ENCODE assay signal across 27 cellular contexts in genomic region chr1:211601982-211602644, GRCh38. TPM values are rescaled to one million over a fixed set of nuclear protein-coding genes. Genes with fewer than 3 reads are reported as not detected.
DNase-seq lines count a peak whose midpoint lies in the region; ATAC-seq, FAIRE-seq and TF ChIP-seq lines count a peak whose summit lies in the region.
"Had no signal": no experiment of that assay in that cellular context is flagged by ENCODE, and none has a peak within 500 bp of the region (broad histone marks: within the 10 kb centered on the region; RNA-seq: fewer than 3 reads in every experiment).

No MANE protein-coding gene starts in this region.

- H3K36me3 Mint-ChIP-seq in type B pancreatic cell = no peaks in the 10 kb centered on the region
- H3K36me3 Mint-ChIP-seq: activated naive CD4-positive, alpha-beta T cell treated with anti-CD3 and anti-CD28 coated beads, Interleukin-2, amount 50 U/mL, for 72 hours; natural killer cell treated with Interleukin-12 subunit alpha and Interleukin-12 subunit beta and Interleukin-15 and Interleukin-18, amount 100 ng/mL, for 72 hours had no signal

- no peaks in the 10 kb centered on the region for H3K27me3 Mint-ChIP-seq in type B pancreatic cell

- in situ Hi-C loops in HepG2 (cut with HindIII; ENCODE audit: extremely low pct_ligation_motif_present, low pct_unique_long_range_greater_than_20kb) = no loop called here

- intact Hi-C loops in HepG2 (cut with micrococcal nuclease; ENCODE audit: unreplicated experiment) = no loop called here
- intact Hi-C loops in right lobe of liver (cut with DNase I) = no loop called here

- TF ChIP-seq CTCF in HepG2 (CRISPR knock-in tag; IDR thresholded peaks at IDR 0.05) = no peak
- no peak for TF ChIP-seq CTCF in right lobe of liver (IDR thresholded peaks at IDR 0.05)
- no peak for TF ChIP-seq CTCF in type B pancreatic cell (conservative IDR thresholded peaks at IDR 0.05)

- H3K4me3 ChIP-seq in HepG2 (replicated peaks in 1 of 3; ENCODE audit: insufficient read depth in 1 of 3, low read depth in 2 of 3, low read length in 3 of 3) (no peak overlapping the region), right lobe of liver (no peak overlapping the region)
- H3K4me3 ChIP-seq: A549, GM12878, spleen, transverse colon had no signal

- TF ChIP-seq POLR2A in HepG2 (IDR thresholded peaks at IDR 0.05; ENCODE audit: insufficient read depth in 1 of 2, low read depth in 2 of 2, low read length in 2 of 2) (no peak), right lobe of liver (IDR thresholded peaks at IDR 0.05) (no peak), GM12892 (IDR thresholded peaks at IDR 0.05; ENCODE audit: low read depth, low read length) (no peak)

- no peaks in the 10 kb centered on the region for H3K27me3 ChIP-seq in HepG2 (ENCODE audit: control insufficient read depth in 1 of 2, insufficient read depth in 2 of 2, low read length in 2 of 2)
- H3K27me3 ChIP-seq in right lobe of liver = no peaks in the 10 kb centered on the region
- H3K27me3 ChIP-seq: spleen, transverse colon had no signal

- H3K79me2 ChIP-seq in HepG2 (ENCODE audit: insufficient read depth, low read length) = peaks cover 23% of the 10 kb centered on the region

- DNase-seq in HepG2 (ENCODE audit: low spot score) = no peak
- no peak for DNase-seq in right lobe of liver
- DNase-seq in NCI-H82 treated with DMSO at 0.1 percent for 48 hours (lab: John Stamatoyannopoulos, UW; ENCODE audit: unreplicated experiment) = peak; percentile 63
- DNase-seq in epithelial cell of prostate (ENCODE audit: low read depth, low spot score) = no peak
- no peak for DNase-seq in type B pancreatic cell (ENCODE audit: extremely low spot score, unreplicated experiment)
- DNase-seq in GM12892 (ENCODE audit: insufficient read length) = no peak
- DNase-seq in GOT3 (lab: John Stamatoyannopoulos, UW) = no peak
- no peak for DNase-seq in stimulated activated CD4-positive, alpha-beta T cell treated with anti-CD3 and anti-CD28 coated beads, Interleukin-4, amount 100 ng/mL, for 4 hours
- DNase-seq: activated CD4-positive, alpha-beta T cell treated with anti-CD3 and anti-CD28 coated beads for 4 hours; activated T-cell treated with anti-CD3 and anti-CD28 coated beads for 4 hours; COR-L47; effector CD8-positive, alpha-beta T cell; NCI-H1930; NCI-H226; NCI-H69; retina; spleen; stimulated activated CD4-positive, alpha-beta T cell treated with anti-CD3 and anti-CD28 coated beads, Interleukin-2, amount 100 ng/mL, for 48 hours; T-helper 2 cell; transverse colon had no signal

- TF ChIP-seq RAD21 in HepG2 (CRISPR knock-in tag; IDR thresholded peaks at IDR 0.05) = no peak

- H3K27ac ChIP-seq in HepG2 (ENCODE audit: extremely low read length, insufficient read depth, low read length) = no peak overlapping the region
- no peak overlapping the region for H3K27ac ChIP-seq in right lobe of liver
- H3K27ac ChIP-seq in epithelial cell of prostate = peak overlapping the region; percentile 38
- H3K27ac ChIP-seq: A549, HL-60, transverse colon had no signal

- peak overlapping the region; percentile 53 for H3K4me3 Mint-ChIP-seq in type B pancreatic cell
- H3K4me3 Mint-ChIP-seq: natural killer cell treated with Interleukin-12 subunit alpha and Interleukin-12 subunit beta and Interleukin-15 and Interleukin-18, amount 100 ng/mL, for 72 hours had no signal

- H3K9me3 Mint-ChIP-seq in type B pancreatic cell = peaks cover 6% of the 10 kb centered on the region
- H3K9me3 Mint-ChIP-seq: activated naive CD4-positive, alpha-beta T cell treated with anti-CD3 and anti-CD28 coated beads, Interleukin-2, amount 50 U/mL, for 72 hours; natural killer cell treated with Interleukin-12 subunit alpha and Interleukin-12 subunit beta and Interleukin-15 and Interleukin-18, amount 100 ng/mL, for 72 hours had no signal

- H3K4me1 ChIP-seq in HepG2 (ENCODE audit: insufficient read depth, low read length) (peaks cover 57% of the 10 kb centered on the region), right lobe of liver (peaks cover 0 to 35% (median 11%) of the 10 kb centered on the region in 4 donors)

- FAIRE-seq in HepG2 (lab: Jason Lieb, UNC) (no peak), GM12892 (lab: Jason Lieb, UNC) (no peak)
- FAIRE-seq: A549, colon, GM12878, islet of Langerhans had no signal

- peak overlapping the region; percentile 90 for H3K27ac Mint-ChIP-seq in type B pancreatic cell
- H3K27ac Mint-ChIP-seq: activated naive CD4-positive, alpha-beta T cell treated with anti-CD3 and anti-CD28 coated beads, Interleukin-2, amount 50 U/mL, for 72 hours; natural killer cell treated with Interleukin-12 subunit alpha and Interleukin-12 subunit beta and Interleukin-15 and Interleukin-18, amount 100 ng/mL, for 72 hours had no signal

- no TSS peak for BruUV-seq in HepG2 (replicated peaks; lab: Mats Ljungman, UMichigan)

- CTCF ChIA-PET in HepG2 (lab: Yijun Ruan, JAX; ENCODE audit: low intra/inter-chr PET ratio, low total read pairs) = no interaction called here

- H2AFZ ChIP-seq in HepG2 (ENCODE audit: low read length) = no peak overlapping the region

- POLR2A ChIA-PET in HepG2 (lab: Yijun Ruan, JAX) = interaction anchor here (1.0 to 6.7 kb wide), 5 partner anchors 9 to 81 kb away, joined by 3 to 79 read pairs (median 8); partner anchors contain the start of gene SLC30A1

- H3K36me3 ChIP-seq in HepG2 (replicated peaks in 1 of 2; ENCODE audit: control insufficient read depth in 1 of 2, insufficient read depth in 2 of 2, low read length in 2 of 2) = no peaks in the 10 kb centered on the region
- no peaks in the 10 kb centered on the region for H3K36me3 ChIP-seq in right lobe of liver
- H3K36me3 ChIP-seq: spleen, transverse colon had no signal

- TF ChIP-seq EP300 in HepG2 (IDR thresholded peaks at IDR 0.05; ENCODE audit: low read depth in 2 of 2, low read length in 2 of 2) = no peak
- no peak for TF ChIP-seq EP300 in HepG2 (CRISPR knock-in tag; IDR thresholded peaks at IDR 0.05; ENCODE audit: borderline replicate concordance)

- H3K4me1 Mint-ChIP-seq in type B pancreatic cell (ENCODE audit: unreplicated experiment) = peaks cover 37% of the 10 kb centered on the region

- no peaks in the 10 kb centered on the region for H3K9me3 ChIP-seq in HepG2 (ENCODE audit: low read length)
- no peaks in the 10 kb centered on the region for H3K9me3 ChIP-seq in right lobe of liver
- H3K9me3 ChIP-seq: A549, spleen, transverse colon had no signal

- WGBS in HepG2 (ENCODE audit: low lambda C conversion rate) = 58% methylated on average over 7 of the region's 7 CpGs
- WGBS in right lobe of liver (ENCODE audit: insufficient coverage, low coverage, low lambda C conversion rate, missing lambda C conversion rate) = 25% methylated on average over 7 of the region's 7 CpGs

- H4K20me1 ChIP-seq in HepG2 (ENCODE audit: insufficient read depth, low read length) = no peaks in the 10 kb centered on the region

- H3K4me2 ChIP-seq in HepG2 (ENCODE audit: low read depth, low read length) = peak overlapping the region; percentile 68; the same call in 1 of the 2 replicates
- H3K4me2 ChIP-seq: A549 had no signal

- ATAC-seq in HepG2 (no peak), right lobe of liver (no peak)
- ATAC-seq: A549; activated naive CD4-positive, alpha-beta T cell treated with anti-CD3 and anti-CD28 coated beads, Interleukin-2, amount 50 U/mL, for 72 hours; GM12878; natural killer cell treated with Interleukin-12 subunit alpha and Interleukin-12 subunit beta and Interleukin-15 and Interleukin-18, amount 100 ng/mL, for 72 hours had no signal

- H3K9ac ChIP-seq in HepG2 (ENCODE audit: insufficient read depth, low read depth, low read length) = no peak overlapping the region

TF ChIP-seq in HepG2, 621 proteins besides CTCF, POLR2A, EP300 and RAD21 (continues in another document):
- no peak for TF ChIP-seq ZBTB26 (CRISPR knock-in tag; IDR thresholded peaks at IDR 0.05; ENCODE audit: borderline replicate concordance)

RNA-seq across cellular contexts. Expression of gene SLC30A1, which starts 23.2 kb away (rescaled TPM):
- total RNA-seq in HepG2 (2016; rRNA removed; fragmentation: Illumina TruSeq; extraction: Trizol) (24.4 and 26.8 TPM in 2 replicates), right lobe of liver (10 to 100 TPM; 23.2 to 72.9 (median 48.2) TPM), type B pancreatic cell (ENCODE audit: low replicate concordance) (21.8 and 46.2 TPM in 2 replicates)
- total RNA-seq in HepG2 (2016; cell fraction: cytosol; rRNA removed; fragmentation: Illumina TruSeq; extraction: Trizol; ENCODE audit: low read depth) = 3.1 and 3.8 TPM in 2 replicates
- total RNA-seq in HepG2 (2016; cell fraction: insoluble cytoplasmic fraction; rRNA removed; fragmentation: Illumina TruSeq; extraction: Trizol) = 25.5 and 28.3 TPM in 2 replicates
- total RNA-seq in HepG2 (2016; cell fraction: membrane; rRNA removed; fragmentation: Illumina TruSeq; extraction: Trizol) = 15.5 and 17.6 TPM in 2 replicates
- total RNA-seq in HepG2 (2016; cell fraction: nucleus; rRNA removed; fragmentation: Illumina TruSeq; extraction: Trizol) = 49.0 and 51.0 TPM in 2 replicates
- polyA plus RNA-seq in HepG2 (2011; rRNA removed) = 5.8 and 5.9 TPM in 2 replicates
- 3.5 and 4.9 TPM in 2 replicates for polyA plus RNA-seq in HepG2 (2011; cell fraction: cytosol; rRNA removed)
- polyA plus RNA-seq in HepG2 (2011; cell fraction: nucleus; rRNA removed) = 4.2 and 5.1 TPM in 2 replicates
- 18.3 and 19.9 TPM in 2 replicates for polyA plus RNA-seq in HepG2 (2012)
- 2.5 and 2.6 TPM in 2 replicates for polyA plus RNA-seq in HepG2 (2016; cell fraction: cytosol; fragmentation: Illumina TruSeq; extraction: Trizol; ENCODE audit: low read depth)
- 19.7 and 25.1 TPM in 2 replicates for polyA plus RNA-seq in HepG2 (2016; cell fraction: insoluble cytoplasmic fraction; fragmentation: Illumina TruSeq; extraction: Trizol; ENCODE audit: low read depth)
- polyA plus RNA-seq in HepG2 (2016; cell fraction: membrane; fragmentation: Illumina TruSeq; extraction: Trizol; ENCODE audit: low read depth) = 6.2 and 6.7 TPM in 2 replicates
- polyA plus RNA-seq in HepG2 (2016; cell fraction: nucleus; fragmentation: Illumina TruSeq; extraction: Trizol; ENCODE audit: insufficient read depth, low read depth) = 53.6 and 54.2 TPM in 2 replicates
- 9.6 and 24.6 TPM in 2 replicates for polyA minus RNA-seq in HepG2 (2011; rRNA and poly(A)+ RNA removed; ENCODE audit: low replicate concordance)
- 10.8 and 15.0 TPM in 2 replicates for polyA minus RNA-seq in HepG2 (2011; cell fraction: cytosol; rRNA and poly(A)+ RNA removed)
- 14.9 and 15.0 TPM in 2 replicates for polyA minus RNA-seq in HepG2 (2011; cell fraction: nucleus; rRNA and poly(A)+ RNA removed)
- 4.7 TPM for polyA plus RNA-seq in GM12892 (2012; ENCODE audit: missing spikeins)
